1 cellular context compared by ENCODE assay signal in genomic region chr19:16200038-16200775, GRCh38.
TF ChIP-seq lines count a peak whose summit lies in the region.

No MANE protein-coding gene starts in this region.

TF ChIP-seq in HepG2, 621 proteins besides CTCF, POLR2A, EP300 and RAD21 (continued from another document and continues in another):
- TF ChIP-seq ATRX (CRISPR knock-in tag; IDR thresholded peaks at IDR 0.05; ENCODE audit: borderline replicate concordance) (no peak), ARID4A (CRISPR knock-in tag; IDR thresholded peaks at IDR 0.05; ENCODE audit: borderline replicate concordance) (peak; percentile 84; the same call in 1 of the 2 replicates), ZNF530 (CRISPR knock-in tag; IDR thresholded peaks at IDR 0.05; ENCODE audit: low read depth) (no peak), FOXO4 (CRISPR knock-in tag; conservative IDR thresholded peaks at IDR 0.05) (no peak), TCF7L2 (IDR thresholded peaks at IDR 0.05; ENCODE audit: low read depth, low read length) (no peak), CCAR2 (optimal IDR thresholded peaks at IDR 0.05; ENCODE audit: low read depth, low read length) (peak; percentile 33), IKZF5 (CRISPR knock-in tag; IDR thresholded peaks at IDR 0.05) (peak; percentile 70; the same call in 1 of the 2 replicates), ZNF33A (CRISPR knock-in tag; IDR thresholded peaks at IDR 0.05; ENCODE audit: borderline replicate concordance) (no peak), ZNF841 (CRISPR knock-in tag; IDR thresholded peaks at IDR 0.05; ENCODE audit: borderline replicate concordance) (no peak), ZNF598 (CRISPR knock-in tag; IDR thresholded peaks at IDR 0.05; ENCODE audit: borderline replicate concordance) (0 out of 2 replicates have a peak, but pooled peaks have one; percentile 19), CBX2 (IDR thresholded peaks at IDR 0.05; ENCODE audit: low read depth, low read length) (no peak), CBX2 (CRISPR knock-in tag; IDR thresholded peaks at IDR 0.05; ENCODE audit: low read depth) (no peak), TBL1XR1 (IDR thresholded peaks at IDR 0.05; ENCODE audit: borderline replicate concordance, low read length, partially characterized antibody) (peak; percentile 78), YEATS4 (CRISPR knock-in tag; IDR thresholded peaks at IDR 0.05; ENCODE audit: borderline replicate concordance) (peak; percentile 73; the same call in 1 of the 2 replicates), KDM3A (CRISPR knock-in tag; IDR thresholded peaks at IDR 0.05; ENCODE audit: low read depth) (0 out of 2 replicates have a peak, but pooled peaks have one; percentile 24), SIX4 (CRISPR knock-in tag; IDR thresholded peaks at IDR 0.05) (peak; percentile 48; the same call in 1 of the 2 replicates), ZIK1 (CRISPR knock-in tag; IDR thresholded peaks at IDR 0.05; ENCODE audit: borderline replicate concordance, low read depth) (no peak), NR3C1 (CRISPR knock-in tag; IDR thresholded peaks at IDR 0.05) (no peak), GATAD2A (CRISPR knock-in tag; IDR thresholded peaks at IDR 0.05) (peak; percentile 94), TSC22D2 (CRISPR knock-in tag; IDR thresholded peaks at IDR 0.05; ENCODE audit: borderline replicate concordance) (no peak), KLF11 (CRISPR knock-in tag; IDR thresholded peaks at IDR 0.05) (no peak), ZSCAN25 (CRISPR knock-in tag; IDR thresholded peaks at IDR 0.05) (peak; percentile 92), PCBP2 (optimal IDR thresholded peaks at IDR 0.05; ENCODE audit: low read depth, low read length, poor library complexity, severe bottlenecking) (no peak), JUN (CRISPR knock-in tag; IDR thresholded peaks at IDR 0.05) (0 out of 2 replicates have a peak, but pooled peaks have one; percentile 37), ZNF331 (CRISPR knock-in tag; IDR thresholded peaks at IDR 0.05) (peak; percentile 91; the same call in 1 of the 2 replicates), TGIF2 (CRISPR knock-in tag; IDR thresholded peaks at IDR 0.05) (no peak), ZFYVE20 (CRISPR knock-in tag; IDR thresholded peaks at IDR 0.05; ENCODE audit: borderline replicate concordance, low read depth) (no peak), ATF6 (CRISPR knock-in tag; conservative IDR thresholded peaks at IDR 0.05) (0 out of 2 replicates have a peak, but pooled peaks have one; percentile 8), TEAD3 (CRISPR knock-in tag; optimal IDR thresholded peaks at IDR 0.05; ENCODE audit: borderline replicate concordance) (peak; percentile 74), MATR3 (CRISPR knock-in tag; IDR thresholded peaks at IDR 0.05) (no peak), ZBTB46 (CRISPR knock-in tag; IDR thresholded peaks at IDR 0.05; ENCODE audit: borderline replicate concordance) (no peak), ZMYM4 (CRISPR knock-in tag; IDR thresholded peaks at IDR 0.05) (peak; percentile 74), MEIS1 (CRISPR knock-in tag; IDR thresholded peaks at IDR 0.05; ENCODE audit: borderline replicate concordance) (peak; percentile 56; the same call in 1 of the 2 replicates), SOX5 (CRISPR knock-in tag; IDR thresholded peaks at IDR 0.05; ENCODE audit: borderline replicate concordance) (peak; percentile 44), SATB2 (CRISPR knock-in tag; IDR thresholded peaks at IDR 0.05) (no peak), ZFP41 (CRISPR knock-in tag; IDR thresholded peaks at IDR 0.05; ENCODE audit: borderline replicate concordance) (no peak; the same call in 1 of the 2 replicates), MAZ (IDR thresholded peaks at IDR 0.05; ENCODE audit: borderline replicate concordance, low read depth, low read length) (no peak), MAZ (CRISPR knock-in tag; IDR thresholded peaks at IDR 0.05; ENCODE audit: low read depth) (no peak), RFXAP (CRISPR knock-in tag; IDR thresholded peaks at IDR 0.05; ENCODE audit: borderline replicate concordance) (peak; percentile 52; the same call in 1 of the 2 replicates), ZNF543 (CRISPR knock-in tag; IDR thresholded peaks at IDR 0.05) (0 out of 2 replicates have a peak, but pooled peaks have one; percentile 39), TOPORS (CRISPR knock-in tag; IDR thresholded peaks at IDR 0.05) (0 out of 2 replicates have a peak, but pooled peaks have one; percentile 35), ZNF264 (CRISPR knock-in tag; IDR thresholded peaks at IDR 0.05) (peak; percentile 78; the same call in 1 of the 2 replicates), SKI (IDR thresholded peaks at IDR 0.05; ENCODE audit: partially characterized antibody) (peak; percentile 83), ZNF580 (CRISPR knock-in tag; IDR thresholded peaks at IDR 0.05; ENCODE audit: borderline replicate concordance, low read depth) (peak; percentile 62), NFATC3 (CRISPR knock-in tag; IDR thresholded peaks at IDR 0.05) (no peak), ETV6 (CRISPR knock-in tag; conservative IDR thresholded peaks at IDR 0.05) (no peak), ZNF382 (CRISPR knock-in tag; IDR thresholded peaks at IDR 0.05; ENCODE audit: borderline replicate concordance) (no peak), ATF2 (CRISPR knock-in tag; IDR thresholded peaks at IDR 0.05) (peak; percentile 58; the same call in 1 of the 2 replicates), RFXANK (CRISPR knock-in tag; IDR thresholded peaks at IDR 0.05) (no peak), CENPT (CRISPR knock-in tag; IDR thresholded peaks at IDR 0.05; ENCODE audit: low read depth) (no peak), ASH2L (IDR thresholded peaks at IDR 0.05; ENCODE audit: insufficient read length, low read depth, low read length) (peak; percentile 46), HINFP (CRISPR knock-in tag; IDR thresholded peaks at IDR 0.05; ENCODE audit: low read depth) (peak; percentile 63; the same call in 1 of the 2 replicates), DRAP1 (CRISPR knock-in tag; IDR thresholded peaks at IDR 0.05) (peak; percentile 60; the same call in 1 of the 2 replicates), NFRKB (IDR thresholded peaks at IDR 0.05) (no peak), MZF1 (CRISPR knock-in tag; IDR thresholded peaks at IDR 0.05; ENCODE audit: borderline replicate concordance) (no peak), SOX13 (IDR thresholded peaks at IDR 0.05) (no peak), SOX13 (CRISPR knock-in tag; conservative IDR thresholded peaks at IDR 0.05 in 1 of 2, IDR thresholded peaks at IDR 0.05 in 1 of 2) (peak in 1 of 2 experiments; percentile 72; a peak in 2 of 4 replicates), CBX5 (CRISPR knock-in tag; IDR thresholded peaks at IDR 0.05; ENCODE audit: borderline replicate concordance) (peak; percentile 87; the same call in 1 of the 2 replicates), NFKB2 (CRISPR knock-in tag; IDR thresholded peaks at IDR 0.05; ENCODE audit: borderline replicate concordance) (no peak), ZNF776 (CRISPR knock-in tag; IDR thresholded peaks at IDR 0.05) (no peak)
